ENCODE assay signal across 8 cellular contexts in genomic region chr10:88881922-88882645, GRCh38. TPM values are rescaled to one million over a fixed set of nuclear protein-coding genes. Genes with fewer than 3 reads are reported as not detected.
A peak's percentile ranks its signal among the peaks of the same experiment; 100 is the strongest.
DNase-seq lines count a peak whose midpoint lies in the region; ATAC-seq, FAIRE-seq and TF ChIP-seq lines count a peak whose summit lies in the region.

No MANE protein-coding gene starts in this region.

- DNase-seq in Calu3: no peak
- no peak for DNase-seq in MG63
- DNase-seq in cardiac fibroblast (ENCODE audit: low read depth in 2 of 2): peak in 1 of 2 donors; percentile 26
- DNase-seq in neural crest cell (ENCODE audit: low read depth, low spot score): no peak
- no peak for DNase-seq in caudate nucleus (lab: John Stamatoyannopoulos, UW)
- DNase-seq in GM12891 (ENCODE audit: insufficient read length, low spot score): no peak
- DNase-seq in germinal center (ENCODE audit: low spot score): no peak

- H3K36me3 Mint-ChIP-seq in Calu3 (ENCODE audit: insufficient read depth, unreplicated experiment) (peaks cover 21% of the 10 kb centered on the region), neural crest cell (ENCODE audit: low read depth) (no peaks in the 10 kb centered on the region)

- H3K27ac ChIP-seq in caudate nucleus (ENCODE audit: low read depth, low read length): no peak overlapping the region

- peaks cover 17% of the 10 kb centered on the region for H3K36me3 ChIP-seq in MG63

- TF ChIP-seq POLR2A in GM12891 (IDR thresholded peaks at IDR 0.05; ENCODE audit: low read depth, low read length): no peak

- CTCF ChIA-PET in Calu3 (lab: Charles Lee): no interaction called here

- no peak for TF ChIP-seq CTCF in Calu3 (IDR thresholded peaks at IDR 0.05; ENCODE audit: unreplicated experiment)
- no peak for TF ChIP-seq CTCF in cardiac fibroblast (IDR thresholded peaks at IDR 0.05; ENCODE audit: low read depth, low read length)
- no peak for TF ChIP-seq CTCF in neural crest cell (conservative IDR thresholded peaks at IDR 0.05)

- peak overlapping the region; percentile 69 for H3K27ac Mint-ChIP-seq in Calu3 (ENCODE audit: unreplicated experiment)
- H3K27ac Mint-ChIP-seq in neural crest cell (ENCODE audit: unreplicated experiment): no peak overlapping the region

- no peak for ATAC-seq in GM21825 (IDR thresholded peaks at IDR 0.05; ENCODE audit: unreplicated experiment)

- no peaks in the 10 kb centered on the region for H3K9me3 Mint-ChIP-seq in Calu3 (ENCODE audit: low read depth, unreplicated experiment)
- H3K9me3 Mint-ChIP-seq in neural crest cell: no peaks in the 10 kb centered on the region

- no peaks in the 10 kb centered on the region for H3K27me3 ChIP-seq in MG63

- H3K9me3 ChIP-seq in MG63: no peaks in the 10 kb centered on the region

- intact Hi-C loops in Calu3 (cut with micrococcal nuclease; ENCODE audit: unreplicated experiment): loop anchor here (5.0 kb wide), 1 partner anchor 45 kb away; no protein-coding TSS in a partner anchor

- peak overlapping the region; percentile 72 for H3K4me3 ChIP-seq in MG63
- H3K4me3 ChIP-seq in cardiac fibroblast (replicated peaks in 1 of 2; ENCODE audit: low read depth in 2 of 2, low read length in 2 of 2): peak overlapping the region; percentile 82 to 90

- no TSS peak for BruUV-seq in Calu3 (replicated peaks; lab: Mats Ljungman, UMichigan)

- peak overlapping the region; percentile 92 for H3K4me3 Mint-ChIP-seq in Calu3 (ENCODE audit: low read depth, unreplicated experiment)
- peak overlapping the region; percentile 95 for H3K4me3 Mint-ChIP-seq in neural crest cell

- peaks cover 15% of the 10 kb centered on the region for H3K4me1 Mint-ChIP-seq in Calu3 (ENCODE audit: low read depth, unreplicated experiment)
- H3K4me1 Mint-ChIP-seq in neural crest cell: peaks cover 18% of the 10 kb centered on the region

- FAIRE-seq in GM12891 (lab: Jason Lieb, UNC): no peak

- H3K27me3 Mint-ChIP-seq in Calu3 (ENCODE audit: unreplicated experiment): no peaks in the 10 kb centered on the region
- H3K27me3 Mint-ChIP-seq in neural crest cell (ENCODE audit: low read depth): peaks cover 28% of the 10 kb centered on the region

TF ChIP-seq in GM12891, 5 proteins besides CTCF, POLR2A, EP300 and RAD21:
- TF ChIP-seq TAF1 (IDR thresholded peaks at IDR 0.05; ENCODE audit: low read depth, low read length) (no peak), PAX5 (IDR thresholded peaks at IDR 0.05; ENCODE audit: insufficient read depth, low read length, severe bottlenecking) (no peak), POLR2AphosphoS5 (IDR thresholded peaks at IDR 0.05; ENCODE audit: low read depth, low read length) (no peak), SPI1 (IDR thresholded peaks at IDR 0.05; ENCODE audit: low read depth, low read length) (no peak), POU2F2 (IDR thresholded peaks at IDR 0.05; ENCODE audit: low read depth, low read length) (no peak)

RNA-seq across cellular contexts. Expression of gene STAMBPL1, which starts 2.0 kb away (rescaled TPM):
- total RNA-seq in Calu3 (2022) (9.4 and 9.5 TPM in 2 replicates), neural crest cell (3.4 and 4.1 TPM in 2 replicates)
- total RNA-seq in MG63 (2014; rRNA removed; shearing (Covaris generic); ENCODE audit: low replicate concordance): 23.1 and 27.3 TPM in 2 replicates
- 14.6 TPM for polyA plus RNA-seq in GM12891 (2012; ENCODE audit: low read depth, missing spikeins)

RNA-seq across cellular contexts. Expression of gene ANKRD22, which starts 30.4 kb away (rescaled TPM):
- total RNA-seq in Calu3 (2022) (20.6 and 33.7 TPM in 2 replicates), neural crest cell (not detected in 2 replicates)
- total RNA-seq in MG63 (2014; rRNA removed; shearing (Covaris generic); ENCODE audit: low replicate concordance): not detected in 2 replicates
- 0.39 TPM for polyA plus RNA-seq in GM12891 (2012; ENCODE audit: low read depth, missing spikeins)

Comparison
In these comparisons a context has a peak if more than half of its experiments do, and no peak if none do; other contexts are left out.
1. RNA of gene ANKRD22, which starts 30.4 kb away (total RNA-seq): 20.6 to 33.7 TPM in Calu3; not detected in MG63 and not detected in neural crest cell; every median in the first group is over 10 times any median in the second.